8 cellular contexts compared by ENCODE assay signal in genomic region chr4:139144911-139145551, GRCh38. TPM values are rescaled to one million over a fixed set of nuclear protein-coding genes. Genes with fewer than 3 reads are reported as not detected.
DNase-seq lines count a peak whose midpoint lies in the region; ATAC-seq lines count a peak whose summit lies in the region.

No MANE protein-coding gene starts in this region.

- H3K27me3 Mint-ChIP-seq in effector memory CD8-positive, alpha-beta T cell = no peaks in the 10 kb centered on the region

- no peaks in the 10 kb centered on the region for H3K36me3 Mint-ChIP-seq in effector memory CD8-positive, alpha-beta T cell (ENCODE audit: insufficient read depth)

- peak; percentile 55 for ATAC-seq in effector memory CD8-positive, alpha-beta T cell (replicated peaks)
- no peak for ATAC-seq in HG02759 (IDR thresholded peaks at IDR 0.05; ENCODE audit: unreplicated experiment)
- no peak for ATAC-seq in esophagus mucosa
- no peak for ATAC-seq in HG02938 (IDR thresholded peaks at IDR 0.05; ENCODE audit: unreplicated experiment)

- peak overlapping the region in 1 of 2 donors; percentile 29 for H3K27ac Mint-ChIP-seq in effector memory CD8-positive, alpha-beta T cell

- H3K9me3 Mint-ChIP-seq in effector memory CD8-positive, alpha-beta T cell = no peaks in the 10 kb centered on the region

- DNase-seq in Daoy (ENCODE audit: low read depth) (peak; percentile 2), M059J (ENCODE audit: low read depth) (peak; percentile 21), myocyte (ENCODE audit: low read depth) (peak; percentile 30), germinal center (ENCODE audit: low spot score) (no peak)
- peak in 2 of 3 experiments; percentile 1 to 10 for DNase-seq in effector memory CD8-positive, alpha-beta T cell

- peaks cover 16 to 33% of the 10 kb centered on the region in 2 donors for H3K4me1 Mint-ChIP-seq in effector memory CD8-positive, alpha-beta T cell (ENCODE audit: low read depth in 2 of 2)

- no peak overlapping the region for H3K4me3 Mint-ChIP-seq in effector memory CD8-positive, alpha-beta T cell

RNA-seq across cellular contexts. Expression of gene ELF2, which starts 32.0 kb away (rescaled TPM):
- total RNA-seq in Daoy (2014; rRNA removed; shearing (Covaris generic)) = 17.9 and 20.4 TPM in 2 replicates
- total RNA-seq in M059J (2014; rRNA removed; shearing (Covaris generic)) = 21.5 and 22.3 TPM in 2 replicates
- total RNA-seq in myocyte = 31.8 and 35.6 TPM in 2 replicates
- polyA plus RNA-seq in myocyte (2012) = 10.0 TPM
- 23.8 TPM for total RNA-seq in esophagus mucosa
